In genomic region chr14:75981826-75982723, GRCh38 we compare ENCODE assay signal across 8 cellular contexts. TPM values are rescaled to one million over a fixed set of nuclear protein-coding genes. Genes with fewer than 3 reads are reported as not detected.
DNase-seq lines count a peak whose midpoint lies in the region; ATAC-seq lines count a peak whose summit lies in the region.

Gene TGFB3 (minus strand): TSS chr14:75981995. CDS start chr14:75980893, 1,102 bp downstream.

- DNase-seq in A172 (ENCODE audit: low spot score) (peak; percentile 45), HS-5 (ENCODE audit: low read depth) (peak; percentile 54), NCI-H82 treated with DMSO at 0.1 percent for 48 hours (lab: John Stamatoyannopoulos, UW; ENCODE audit: unreplicated experiment) (peak; percentile 23), lung microvascular endothelial cell (ENCODE audit: low read depth in 2 of 2) (peak; percentile 81 to 89)
- DNase-seq in activated CD8-positive, alpha-beta memory T cell treated with anti-CD3 and anti-CD28 coated beads for 24 hours, result peak; percentile 91
- DNase-seq in effector CD4-positive, alpha-beta T cell, result peak; percentile 72
- peak; percentile 58 to 60 for DNase-seq in stimulated activated CD4-positive, alpha-beta T cell treated with anti-CD3 and anti-CD28 coated beads, Interleukin-4, amount 100 ng/mL, for 48 hours (ENCODE audit: low read depth in 2 of 2)

- peak; percentile 45 for ATAC-seq in GM18868 (IDR thresholded peaks at IDR 0.05; ENCODE audit: unreplicated experiment)

RNA-seq across cellular contexts. Expression of gene TGFB3, which starts in this region (rescaled TPM):
- total RNA-seq in A172 (2014; rRNA removed; shearing (Covaris generic)), result 2.1 and 2.3 TPM in 2 replicates
- total RNA-seq in lung microvascular endothelial cell, result 2.0 and 4.0 TPM in 2 replicates

Comparison
In these comparisons a context has a peak if more than half of its experiments do, and no peak if none do; other contexts are left out.
1. Peak in every context shown above with its lines: DNase-seq and ATAC-seq.
2. DNase-seq: peak in every context shown above with its lines; median percentile 91 in activated CD8-positive, alpha-beta memory T cell treated with anti-CD3 and anti-CD28 coated beads for 24 hours; 85 in lung microvascular endothelial cell; 72 in effector CD4-positive, alpha-beta T cell; 59 in stimulated activated CD4-positive, alpha-beta T cell treated with anti-CD3 and anti-CD28 coated beads, Interleukin-4, amount 100 ng/mL, for 48 hours; 54 in HS-5; 45 in A172; 23 in NCI-H82 treated with DMSO at 0.1 percent for 48 hours.